Comparison of ENCODE assay signal across 23 cellular contexts in genomic region chr2:241082338-241083090, GRCh38. TPM values are rescaled to one million over a fixed set of nuclear protein-coding genes. Genes with fewer than 3 reads are reported as not detected.
DNase-seq lines count a peak whose midpoint lies in the region; TF ChIP-seq lines count a peak whose summit lies in the region.
"Had no signal": no experiment of that assay in that cellular context is flagged by ENCODE, and none has a peak within 500 bp of the region (broad histone marks: within the 10 kb centered on the region; RNA-seq: fewer than 3 reads in every experiment).

No MANE protein-coding gene starts in this region.

- H3K36me3 ChIP-seq in uterus: no peaks in the 10 kb centered on the region

- H3K36me3 Mint-ChIP-seq in osteocyte (ENCODE audit: unreplicated experiment): peaks cover 26% of the 10 kb centered on the region

- H3K27ac Mint-ChIP-seq in osteocyte (ENCODE audit: unreplicated experiment): no peak overlapping the region

- H3K4me1 ChIP-seq in uterus: no peaks in the 10 kb centered on the region

- peaks cover 5% of the 10 kb centered on the region for H3K9me3 Mint-ChIP-seq in osteocyte (ENCODE audit: unreplicated experiment)
- H3K9me3 Mint-ChIP-seq: stimulated activated naive CD8-positive, alpha-beta T cell treated with anti-CD3 and anti-CD28 coated beads, Interleukin-15, amount 100 ng/mL, for 72 hours had no signal

- no peak overlapping the region for H3K4me3 ChIP-seq in uterus
- H3K4me3 ChIP-seq: hepatocyte, K562, lung, PC-9, sigmoid colon, upper lobe of left lung had no signal

- no peak for TF ChIP-seq POLR2A in uterus (IDR thresholded peaks at IDR 0.05)

- H3K4me1 Mint-ChIP-seq in osteocyte (ENCODE audit: unreplicated experiment): no peaks in the 10 kb centered on the region

- H3K4me3 Mint-ChIP-seq in osteocyte (ENCODE audit: unreplicated experiment): no peak overlapping the region
- H3K4me3 Mint-ChIP-seq: stimulated activated naive CD8-positive, alpha-beta T cell treated with anti-CD3 and anti-CD28 coated beads, Interleukin-15, amount 100 ng/mL, for 72 hours had no signal

- H3K27me3 Mint-ChIP-seq in osteocyte (ENCODE audit: unreplicated experiment): no peaks in the 10 kb centered on the region
- H3K27me3 Mint-ChIP-seq: stimulated activated naive CD8-positive, alpha-beta T cell treated with anti-CD3 and anti-CD28 coated beads, Interleukin-15, amount 100 ng/mL, for 72 hours had no signal

- H3K27me3 ChIP-seq in uterus: no peaks in the 10 kb centered on the region
- H3K27me3 ChIP-seq: brain microvascular endothelial cell, hepatocyte, sigmoid colon, upper lobe of left lung had no signal

- peak; percentile 52 for DNase-seq in activated CD8-positive, alpha-beta memory T cell treated with anti-CD3 and anti-CD28 coated beads for 24 hours
- DNase-seq in activated CD8-positive, alpha-beta memory T cell treated with anti-CD3 and anti-CD28 coated beads, Interleukin-2, amount 50 U/mL, for 48 hours: no peak
- DNase-seq in LHCN-M2 (ENCODE audit: low read depth) (peak; percentile 21), cerebellar cortex (ENCODE audit: low spot score) (peak; percentile 91), osteocyte (ENCODE audit: extremely low spot score, unreplicated experiment) (peak; percentile 74), DMS153 treated with DMSO at 0.1 percent for 48 hours (lab: John Stamatoyannopoulos, UW; ENCODE audit: unreplicated experiment) (no peak), uterus (no peak)
- no peak for DNase-seq in activated CD4-positive, alpha-beta T cell treated with anti-CD3 and anti-CD28 coated beads, Interleukin-2, amount 50 U/mL, for 48 hours
- DNase-seq: activated CD4-positive, CD25-positive, alpha-beta regulatory T cell; brain microvascular endothelial cell; dermis blood vessel endothelial cell; foreskin fibroblast; NCI-H1930; NCI-H226; PC-9; sigmoid colon; T-helper 9 cell had no signal

- intact Hi-C loops in uterus (cut with DNase I; ENCODE audit: low total_unique reads): no loop called here

- H3K9me3 ChIP-seq in uterus: no peaks in the 10 kb centered on the region
- H3K9me3 ChIP-seq: sigmoid colon, upper lobe of left lung had no signal

- TF ChIP-seq CTCF in osteocyte (IDR thresholded peaks at IDR 0.05) (no peak), uterus (IDR thresholded peaks at IDR 0.05) (no peak)

- no peak overlapping the region for H3K27ac ChIP-seq in uterus
- H3K27ac ChIP-seq: brain microvascular endothelial cell, hepatocyte, HL-60, PC-9, sigmoid colon had no signal

RNA-seq across cellular contexts. Expression of gene MTERF4, which starts 19.6 kb away (rescaled TPM):
- total RNA-seq in LHCN-M2 (2014; rRNA removed) (24.3 and 34.1 TPM in 2 replicates), osteocyte (32.4 and 36.8 TPM in 2 replicates), uterus (100 to 1,000 TPM in 1 of 4 donors, 10 to 100 TPM in 3; 21.5 to 108 (median 41.3) TPM)
- polyA plus RNA-seq in LHCN-M2 (2012): 18.8 TPM

Comparison
In these comparisons a context has a peak if more than half of its experiments do, and no peak if none do; other contexts are left out.
1. DNase-seq: peak in activated CD8-positive, alpha-beta memory T cell treated with anti-CD3 and anti-CD28 coated beads for 24 hours (single experiment), LHCN-M2 (single experiment), cerebellar cortex (single experiment) and osteocyte (single experiment); none in activated CD8-positive, alpha-beta memory T cell treated with anti-CD3 and anti-CD28 coated beads, Interleukin-2, amount 50 U/mL, for 48 hours (single experiment), DMS153 treated with DMSO at 0.1 percent for 48 hours (single experiment), uterus (0 of 2) and activated CD4-positive, alpha-beta T cell treated with anti-CD3 and anti-CD28 coated beads, Interleukin-2, amount 50 U/mL, for 48 hours (0 of 2).